Comparison of ENCODE assay signal across 20 cellular contexts in genomic region chr7:76044375-76044774, GRCh38.
"Had no signal": no experiment of that assay in that cellular context is flagged by ENCODE, and none has a peak within 500 bp of the region (broad histone marks: within the 10 kb centered on the region; RNA-seq: fewer than 3 reads in every experiment).

No MANE protein-coding gene starts in this region.

- DNase-seq: activated B cell treated with CpG ODN at 0.5 μM for 24 hours; activated CD4-positive, alpha-beta T cell treated with anti-CD3 and anti-CD28 coated beads for 36 hours; activated CD4-positive, alpha-beta T cell treated with anti-CD3 and anti-CD28 coated beads, Interleukin-2, amount 50 U/mL, for 4 hours; activated gamma-delta T cell; adrenal gland; dorsolateral prefrontal cortex; effector memory CD8-positive, alpha-beta T cell; glutamatergic neuron; immature natural killer cell; kidney glomerular epithelial cell; left ventricle myocardium inferior; naive thymus-derived CD8-positive, alpha-beta T cell; ovary; stimulated activated CD4-positive, alpha-beta T cell treated with anti-CD3 and anti-CD28 coated beads, Interleukin-2, amount 100 ng/mL, for 48 hours; stimulated activated CD8-positive, alpha-beta memory T cell treated with anti-CD3 and anti-CD28 coated beads, Interleukin-4, amount 100 ng/mL, for 48 hours; stimulated activated naive B cell treated with anti-CD40 and anti-IgM and Interleukin-4, amounts not matched to agents 10 μg/mL and 1 μg/mL and 100 μg/mL, for 72 hours; transverse colon; uterus had no signal

- H3K27me3 Mint-ChIP-seq: activated B cell treated with CpG ODN at 0.5 μM for 24 hours; activated CD4-positive, alpha-beta T cell treated with anti-CD3 and anti-CD28 coated beads for 36 hours; activated naive CD8-positive, alpha-beta T cell; central memory CD8-positive, alpha-beta T cell; effector memory CD8-positive, alpha-beta T cell; naive thymus-derived CD8-positive, alpha-beta T cell; stimulated activated naive B cell treated with anti-CD40 and anti-IgM and Interleukin-4, amounts not matched to agents 10 μg/mL and 1 μg/mL and 100 μg/mL, for 72 hours had no signal

- H3K27ac Mint-ChIP-seq: activated B cell treated with CpG ODN at 0.5 μM for 24 hours; activated CD4-positive, alpha-beta T cell treated with anti-CD3 and anti-CD28 coated beads for 36 hours; stimulated activated naive B cell treated with anti-CD40 and anti-IgM and Interleukin-4, amounts not matched to agents 10 μg/mL and 1 μg/mL and 100 μg/mL, for 72 hours had no signal

- H3K4me3 Mint-ChIP-seq: activated B cell treated with CpG ODN at 0.5 μM for 24 hours; activated CD4-positive, alpha-beta T cell treated with anti-CD3 and anti-CD28 coated beads for 36 hours; central memory CD8-positive, alpha-beta T cell; effector memory CD8-positive, alpha-beta T cell; stimulated activated naive B cell treated with anti-CD40 and anti-IgM and Interleukin-4, amounts not matched to agents 10 μg/mL and 1 μg/mL and 100 μg/mL, for 72 hours had no signal

- H3K9me3 Mint-ChIP-seq: activated B cell treated with CpG ODN at 0.5 μM for 24 hours; immature natural killer cell; naive thymus-derived CD8-positive, alpha-beta T cell; stimulated activated naive B cell treated with anti-CD40 and anti-IgM and Interleukin-4, amounts not matched to agents 10 μg/mL and 1 μg/mL and 100 μg/mL, for 72 hours had no signal
